8 cellular contexts compared by ENCODE assay signal in the genomic region with DNA sequence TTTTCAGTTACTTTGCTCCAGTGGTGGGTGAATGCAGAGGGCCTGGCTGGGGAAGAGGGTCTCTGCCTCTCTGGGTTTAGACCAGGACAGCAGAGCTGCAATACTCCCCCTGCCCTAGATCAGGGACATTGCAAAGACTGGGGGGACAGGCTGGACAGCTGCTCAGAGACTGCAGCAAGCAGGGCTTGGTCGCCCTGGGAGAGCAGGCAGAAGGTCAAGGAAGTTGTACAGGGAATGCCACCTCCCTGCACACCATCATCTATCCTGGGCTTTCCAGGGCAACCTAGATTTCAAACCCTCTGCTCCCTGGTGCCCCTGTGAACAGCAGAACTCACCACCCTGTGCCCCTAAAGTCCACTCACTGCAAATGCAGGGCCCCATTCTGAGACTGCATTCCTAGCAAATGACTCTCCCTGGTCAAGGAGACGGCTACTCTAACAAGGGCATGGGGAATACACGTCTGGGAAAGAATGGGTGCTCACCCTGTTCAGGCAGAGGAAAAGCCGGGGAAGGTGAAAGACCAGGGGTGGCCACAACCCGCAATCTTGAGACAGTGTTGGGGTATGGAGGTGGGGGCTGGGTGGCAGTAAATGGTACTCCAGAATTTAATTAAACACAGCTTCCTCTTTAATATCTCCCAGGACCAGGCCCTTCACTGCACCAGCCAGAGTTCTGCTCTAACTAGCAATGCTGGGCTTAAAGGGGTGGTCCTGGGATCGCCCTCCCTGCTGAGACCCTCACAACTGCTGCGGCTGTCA. TPM values are rescaled to one million over a fixed set of nuclear protein-coding genes. Genes with fewer than 3 reads are reported as not detected.
DNase-seq lines count a peak whose midpoint lies in the region; ATAC-seq and TF ChIP-seq lines count a peak whose summit lies in the region.

No MANE protein-coding gene starts in this region.

- TF ChIP-seq CTCF in brain microvascular endothelial cell (IDR thresholded peaks at IDR 0.05; ENCODE audit: low read depth, low read length, missing control alignments) (peak; percentile 38), liver (IDR thresholded peaks at IDR 0.05; ENCODE audit: low read depth, low read length, missing input control) (no peak)

- peaks cover 26 to 78% (median 60%) of the 10 kb centered on the region in 4 donors for H3K4me1 ChIP-seq in liver (ENCODE audit: control insufficient read depth in 4 of 4, insufficient read depth in 4 of 4, low read length in 3 of 4)
- H3K4me1 ChIP-seq in urinary bladder (ENCODE audit: insufficient read depth): no peaks in the 10 kb centered on the region

- H3K4me1 Mint-ChIP-seq in activated naive CD4-positive, alpha-beta T cell treated with anti-CD3 and anti-CD28 coated beads, Interleukin-2, amount 50 U/mL, for 24 hours: peaks cover 30% of the 10 kb centered on the region
- peaks cover 28% of the 10 kb centered on the region for H3K4me1 Mint-ChIP-seq in stimulated activated memory B cell treated with anti-CD40 and anti-IgM and Interleukin-4, amounts not matched to agents 10 μg/mL and 1 μg/mL and 100 μg/mL, for 72 hours

- WGBS in liver: 51% methylated on average over 7 of the region's 7 CpGs
- WGBS in urinary bladder: 18% methylated on average over 7 of the region's 7 CpGs

- H3K27ac ChIP-seq in brain microvascular endothelial cell: peak overlapping the region; percentile 74
- H3K27ac ChIP-seq in liver (ENCODE audit: low read depth in 1 of 2, low read length in 2 of 2): peak overlapping the region; percentile 72
- no peak overlapping the region for H3K27ac ChIP-seq in urinary bladder (ENCODE audit: low read depth)

- peak overlapping the region; percentile 52 for H3K4me3 Mint-ChIP-seq in activated naive CD4-positive, alpha-beta T cell treated with anti-CD3 and anti-CD28 coated beads, Interleukin-2, amount 50 U/mL, for 24 hours
- no peak overlapping the region for H3K4me3 Mint-ChIP-seq in stimulated activated memory B cell treated with anti-CD40 and anti-IgM and Interleukin-4, amounts not matched to agents 10 μg/mL and 1 μg/mL and 100 μg/mL, for 72 hours

- no peaks in the 10 kb centered on the region for H3K27me3 ChIP-seq in brain microvascular endothelial cell (replicated peaks)
- no peaks in the 10 kb centered on the region for H3K27me3 ChIP-seq in liver (ENCODE audit: control insufficient read depth in 4 of 4, insufficient read depth in 4 of 4, low read length in 3 of 4)

- no peak overlapping the region for H3K27ac Mint-ChIP-seq in activated naive CD4-positive, alpha-beta T cell treated with anti-CD3 and anti-CD28 coated beads, Interleukin-2, amount 50 U/mL, for 24 hours
- H3K27ac Mint-ChIP-seq in activated naive CD4-positive, alpha-beta T cell treated with anti-CD3 and anti-CD28 coated beads, Interleukin-2, amount 50 U/mL, for 72 hours: no peak overlapping the region
- no peak overlapping the region for H3K27ac Mint-ChIP-seq in stimulated activated memory B cell treated with anti-CD40 and anti-IgM and Interleukin-4, amounts not matched to agents 10 μg/mL and 1 μg/mL and 100 μg/mL, for 72 hours

- DNase-seq in activated naive CD4-positive, alpha-beta T cell treated with anti-CD3 and anti-CD28 coated beads, Interleukin-2, amount 50 U/mL, for 72 hours (ENCODE audit: low spot score in 2 of 2): no peak
- DNase-seq in brain microvascular endothelial cell: peak; percentile 66
- no peak for DNase-seq in stimulated activated CD4-positive, alpha-beta T cell treated with anti-CD3 and anti-CD28 coated beads, Interleukin-4, amount 100 ng/mL, for 1 hour
- DNase-seq in nucleus accumbens (lab: John Stamatoyannopoulos, UW): no peak

- peak overlapping the region in 1 of 2 donors; percentile 53 for H3K9ac ChIP-seq in liver (ENCODE audit: low read depth in 1 of 2, low read length in 2 of 2)

- no peaks in the 10 kb centered on the region for H3K36me3 Mint-ChIP-seq in activated naive CD4-positive, alpha-beta T cell treated with anti-CD3 and anti-CD28 coated beads, Interleukin-2, amount 50 U/mL, for 24 hours
- peaks cover 7% of the 10 kb centered on the region in 2 donors for H3K36me3 Mint-ChIP-seq in activated naive CD4-positive, alpha-beta T cell treated with anti-CD3 and anti-CD28 coated beads, Interleukin-2, amount 50 U/mL, for 72 hours
- no peaks in the 10 kb centered on the region for H3K36me3 Mint-ChIP-seq in stimulated activated memory B cell treated with anti-CD40 and anti-IgM and Interleukin-4, amounts not matched to agents 10 μg/mL and 1 μg/mL and 100 μg/mL, for 72 hours

- peaks cover 17% of the 10 kb centered on the region for H3K27me3 Mint-ChIP-seq in activated naive CD4-positive, alpha-beta T cell treated with anti-CD3 and anti-CD28 coated beads, Interleukin-2, amount 50 U/mL, for 24 hours
- peaks cover 70% of the 10 kb centered on the region for H3K27me3 Mint-ChIP-seq in stimulated activated memory B cell treated with anti-CD40 and anti-IgM and Interleukin-4, amounts not matched to agents 10 μg/mL and 1 μg/mL and 100 μg/mL, for 72 hours

- in situ Hi-C loops in brain microvascular endothelial cell (cut with HindIII; ENCODE audit: low pct_ligation_motif_present, low sequenced_read_pairs): no loop called here

- peaks cover 13% of the 10 kb centered on the region for H3K36me3 ChIP-seq in brain microvascular endothelial cell (replicated peaks)
- H3K36me3 ChIP-seq in liver (ENCODE audit: control insufficient read depth in 4 of 4, insufficient read depth in 3 of 4, low read depth in 1 of 4, low read length in 3 of 4): no peaks in the 10 kb centered on the region
- no peaks in the 10 kb centered on the region for H3K36me3 ChIP-seq in urinary bladder (ENCODE audit: insufficient read depth)

- ATAC-seq in activated naive CD4-positive, alpha-beta T cell treated with anti-CD3 and anti-CD28 coated beads, Interleukin-2, amount 50 U/mL, for 72 hours: no peak
- no peak for ATAC-seq in stimulated activated memory B cell treated with anti-CD40 and anti-IgM and Interleukin-4, amounts not matched to agents 10 μg/mL and 1 μg/mL and 100 μg/mL, for 72 hours

- TF ChIP-seq RAD21 in liver (IDR thresholded peaks at IDR 0.05): no peak

- H3K4me3 ChIP-seq in brain microvascular endothelial cell (ENCODE audit: low read depth, low read length): peak overlapping the region; percentile 76
- peak overlapping the region; percentile 8 to 56 (median 11) for H3K4me3 ChIP-seq in liver (ENCODE audit: low read depth in 1 of 3, low read length in 3 of 3)
- peak overlapping the region; percentile 64 for H3K4me3 ChIP-seq in urinary bladder (ENCODE audit: low read depth, low read length)

- no peaks in the 10 kb centered on the region for H3K9me3 ChIP-seq in liver (ENCODE audit: control insufficient read depth in 4 of 4, low read length in 3 of 4)

- H3K9me3 Mint-ChIP-seq in activated naive CD4-positive, alpha-beta T cell treated with anti-CD3 and anti-CD28 coated beads, Interleukin-2, amount 50 U/mL, for 24 hours: no peaks in the 10 kb centered on the region
- H3K9me3 Mint-ChIP-seq in activated naive CD4-positive, alpha-beta T cell treated with anti-CD3 and anti-CD28 coated beads, Interleukin-2, amount 50 U/mL, for 72 hours: no peaks in the 10 kb centered on the region
- no peaks in the 10 kb centered on the region for H3K9me3 Mint-ChIP-seq in stimulated activated memory B cell treated with anti-CD40 and anti-IgM and Interleukin-4, amounts not matched to agents 10 μg/mL and 1 μg/mL and 100 μg/mL, for 72 hours

TF ChIP-seq in liver, 16 proteins besides CTCF, POLR2A, EP300 and RAD21:
- TF ChIP-seq JUND (IDR thresholded peaks at IDR 0.05) (no peak), FOXA1 (IDR thresholded peaks at IDR 0.05) (no peak), MAX (IDR thresholded peaks at IDR 0.05) (no peak), RXRA (IDR thresholded peaks at IDR 0.05) (no peak), HNF4G (IDR thresholded peaks at IDR 0.05) (no peak)
- TF ChIP-seq, protein P1, sequence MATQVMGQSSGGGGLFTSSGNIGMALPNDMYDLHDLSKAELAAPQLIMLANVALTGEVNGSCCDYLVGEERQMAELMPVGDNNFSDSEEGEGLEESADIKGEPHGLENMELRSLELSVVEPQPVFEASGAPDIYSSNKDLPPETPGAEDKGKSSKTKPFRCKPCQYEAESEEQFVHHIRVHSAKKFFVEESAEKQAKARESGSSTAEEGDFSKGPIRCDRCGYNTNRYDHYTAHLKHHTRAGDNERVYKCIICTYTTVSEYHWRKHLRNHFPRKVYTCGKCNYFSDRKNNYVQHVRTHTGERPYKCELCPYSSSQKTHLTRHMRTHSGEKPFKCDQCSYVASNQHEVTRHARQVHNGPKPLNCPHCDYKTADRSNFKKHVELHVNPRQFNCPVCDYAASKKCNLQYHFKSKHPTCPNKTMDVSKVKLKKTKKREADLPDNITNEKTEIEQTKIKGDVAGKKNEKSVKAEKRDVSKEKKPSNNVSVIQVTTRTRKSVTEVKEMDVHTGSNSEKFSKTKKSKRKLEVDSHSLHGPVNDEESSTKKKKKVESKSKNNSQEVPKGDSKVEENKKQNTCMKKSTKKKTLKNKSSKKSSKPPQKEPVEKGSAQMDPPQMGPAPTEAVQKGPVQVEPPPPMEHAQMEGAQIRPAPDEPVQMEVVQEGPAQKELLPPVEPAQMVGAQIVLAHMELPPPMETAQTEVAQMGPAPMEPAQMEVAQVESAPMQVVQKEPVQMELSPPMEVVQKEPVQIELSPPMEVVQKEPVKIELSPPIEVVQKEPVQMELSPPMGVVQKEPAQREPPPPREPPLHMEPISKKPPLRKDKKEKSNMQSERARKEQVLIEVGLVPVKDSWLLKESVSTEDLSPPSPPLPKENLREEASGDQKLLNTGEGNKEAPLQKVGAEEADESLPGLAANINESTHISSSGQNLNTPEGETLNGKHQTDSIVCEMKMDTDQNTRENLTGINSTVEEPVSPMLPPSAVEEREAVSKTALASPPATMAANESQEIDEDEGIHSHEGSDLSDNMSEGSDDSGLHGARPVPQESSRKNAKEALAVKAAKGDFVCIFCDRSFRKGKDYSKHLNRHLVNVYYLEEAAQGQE (IDR thresholded peaks at IDR 0.05): peak; percentile 3

RNA-seq across cellular contexts. Expression of gene KIFC3, which starts 1.0 kb away (rescaled TPM):
- total RNA-seq in activated naive CD4-positive, alpha-beta T cell treated with anti-CD3 and anti-CD28 coated beads, Interleukin-2, amount 50 U/mL, for 72 hours: under 1 TPM; 0.16 to 0.64 TPM
- total RNA-seq in liver (100 to 1,000 TPM in 1 of 2 donors, 10 to 100 TPM in 1; 22.2 to 103 TPM), urinary bladder (22.7 TPM)
- polyA plus RNA-seq in liver (10 to 100 TPM; 16.5 to 32.7 TPM), urinary bladder (23.7 TPM)

Comparison
In these comparisons a context has a peak if more than half of its experiments do, and no peak if none do; other contexts are left out.
1. H3K4me3 ChIP-seq: peak in every context shown above with its lines; median percentile 76 in brain microvascular endothelial cell; 64 in urinary bladder; 11 in liver.
2. RNA of gene KIFC3, which starts 1.0 kb away (total RNA-seq): 22.2 to 103 TPM in liver and 22.7 TPM in urinary bladder (single experiment); 0.16 to 0.64 TPM in activated naive CD4-positive, alpha-beta T cell treated with anti-CD3 and anti-CD28 coated beads, Interleukin-2, amount 50 U/mL, for 72 hours; every median in the first group is over 10 times any median in the second.